In genomic region chr19:2820112-2820702, GRCh38 we compare ENCODE assay signal across 1 cellular context.
TF ChIP-seq lines count a peak whose summit lies in the region.

No MANE protein-coding gene starts in this region.

TF ChIP-seq in K562, 482 proteins besides CTCF, POLR2A, EP300 and RAD21:
- no peak for TF ChIP-seq SMARCE1 (IDR thresholded peaks at IDR 0.05)
- TF ChIP-seq ZNF140 (CRISPR knock-in tag; IDR thresholded peaks at IDR 0.05) = no peak
- TF ChIP-seq ARID3A (IDR thresholded peaks at IDR 0.05; ENCODE audit: borderline replicate concordance, low read depth, low read length) = no peak
- no peak for TF ChIP-seq JUND (IDR thresholded peaks at IDR 0.05; ENCODE audit: borderline replicate concordance, low read depth, low read length)
- TF ChIP-seq JUND (tag; IDR thresholded peaks at IDR 0.05; ENCODE audit: borderline replicate concordance, low read depth, low read length) = no peak
- TF ChIP-seq KDM1A (IDR thresholded peaks at IDR 0.05) = no peak
- peak; percentile 68 for TF ChIP-seq ZNF384 (IDR thresholded peaks at IDR 0.05; ENCODE audit: low read depth, low read length)
- TF ChIP-seq NKRF (IDR thresholded peaks at IDR 0.05; ENCODE audit: borderline replicate concordance) = peak; percentile 47; the same call in 1 of the 2 replicates
- no peak for TF ChIP-seq MTF1 (CRISPR knock-in tag; IDR thresholded peaks at IDR 0.05; ENCODE audit: borderline replicate concordance)
- TF ChIP-seq, protein P1, sequence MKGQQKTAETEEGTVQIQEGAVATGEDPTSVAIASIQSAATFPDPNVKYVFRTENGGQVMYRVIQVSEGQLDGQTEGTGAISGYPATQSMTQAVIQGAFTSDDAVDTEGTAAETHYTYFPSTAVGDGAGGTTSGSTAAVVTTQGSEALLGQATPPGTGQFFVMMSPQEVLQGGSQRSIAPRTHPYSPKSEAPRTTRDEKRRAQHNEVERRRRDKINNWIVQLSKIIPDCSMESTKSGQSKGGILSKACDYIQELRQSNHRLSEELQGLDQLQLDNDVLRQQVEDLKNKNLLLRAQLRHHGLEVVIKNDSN (CRISPR knock-in tag; IDR thresholded peaks at IDR 0.05) = peak; percentile 31; the same call in 1 of the 2 replicates
- no peak for TF ChIP-seq PHTF2 (CRISPR knock-in tag; IDR thresholded peaks at IDR 0.05)
- TF ChIP-seq CHD1 (IDR thresholded peaks at IDR 0.05; ENCODE audit: low read length) = peak; percentile 36
- TF ChIP-seq RBBP5 (IDR thresholded peaks at IDR 0.05; ENCODE audit: borderline replicate concordance, insufficient read depth, low read length, poor library complexity, severe bottlenecking) = no peak
- 0 out of 2 replicates have a peak, but pooled peaks have one; percentile 29 for TF ChIP-seq KAT7 (CRISPR knock-in tag; IDR thresholded peaks at IDR 0.05; ENCODE audit: borderline replicate concordance)
- no peak for TF ChIP-seq LEF1 (IDR thresholded peaks at IDR 0.05)
- TF ChIP-seq U2AF2 (optimal IDR thresholded peaks at IDR 0.05; ENCODE audit: low read depth, low read length) = no peak
- peak; percentile 32; the same call in 1 of the 2 replicates for TF ChIP-seq ZNF143 (CRISPR knock-in tag; IDR thresholded peaks at IDR 0.05)
- peak in 1 of 2 experiments; percentile 17; a peak in 1 of 4 replicates for TF ChIP-seq FOXA3 (CRISPR knock-in tag; conservative IDR thresholded peaks at IDR 0.05 in 1 of 2, IDR thresholded peaks at IDR 0.05 in 1 of 2)
- TF ChIP-seq CHD4 (IDR thresholded peaks at IDR 0.05; ENCODE audit: insufficient read depth, insufficient replicate concordance, low read depth, low read length, poor library complexity, severe bottlenecking) = no peak
- TF ChIP-seq DMBX1 (CRISPR knock-in tag; IDR thresholded peaks at IDR 0.05; ENCODE audit: borderline replicate concordance) = no peak
- no peak for TF ChIP-seq DPF2 (IDR thresholded peaks at IDR 0.05)
